19 cellular contexts compared by ENCODE assay signal in genomic region chr15:84836859-84837258, GRCh38. TPM values are rescaled to one million over a fixed set of nuclear protein-coding genes. Genes with fewer than 3 reads are reported as not detected.
"Had no signal": no experiment of that assay in that cellular context is flagged by ENCODE, and none has a peak within 500 bp of the region (broad histone marks: within the 10 kb centered on the region; RNA-seq: fewer than 3 reads in every experiment).

No MANE protein-coding gene starts in this region.

- H3K27ac ChIP-seq: brain microvascular endothelial cell, hepatocyte, right lobe of liver, uterus had no signal

- ATAC-seq: right lobe of liver had no signal

- H3K4me3 ChIP-seq: hepatocyte, right lobe of liver, stomach, uterus had no signal

- H3K27me3 ChIP-seq: brain microvascular endothelial cell, hepatocyte, right lobe of liver, stomach, uterus had no signal

- DNase-seq: activated B cell treated with CpG ODN at 0.5 μM for 24 hours; activated CD4-positive, alpha-beta T cell treated with anti-CD3 and anti-CD28 coated beads, Interleukin-2, amount 10 ng/mL, durations not matched to agents 7 days and 5 days; activated CD8-positive, alpha-beta memory T cell treated with anti-CD3 and anti-CD28 coated beads for 24 hours; activated naive CD4-positive, alpha-beta T cell; activated naive CD8-positive, alpha-beta T cell treated with anti-CD3 and anti-CD28 coated beads, Interleukin-2, amount 10 ng/mL, durations not matched to agents 7 days and 5 days; activated T-cell treated with anti-CD3 and anti-CD28 coated beads for 4 hours; brain microvascular endothelial cell; cerebellar nuclear complex; kidney; nephron progenitor cell; occipital lobe; right lobe of liver; stomach; SW 1271; uterus had no signal

- H3K36me3 ChIP-seq: brain microvascular endothelial cell, right lobe of liver, uterus had no signal

- H3K9me3 ChIP-seq: right lobe of liver, stomach, uterus had no signal

RNA-seq across cellular contexts. Expression of gene SLC28A1, which starts 47.6 kb away (rescaled TPM):
- total RNA-seq: activated B cell treated with CpG ODN at 0.5 μM for 24 hours; activated CD4-positive, alpha-beta T cell treated with anti-CD3 and anti-CD28 coated beads, Interleukin-2, amount 10 ng/mL, durations not matched to agents 7 days and 5 days; activated naive CD8-positive, alpha-beta T cell treated with anti-CD3 and anti-CD28 coated beads, Interleukin-2, amount 10 ng/mL, durations not matched to agents 7 days and 5 days; epithelial cell of proximal tubule; lower leg skin; occipital lobe; T-helper 2 cell treated with Interferon-gamma antibody and Interleukin-4, amounts not matched to agents 100 ng/mL and 5 ng/mL, for 36 hours had no signal
